ENCODE assay signal across 1 cellular context in the genomic region with DNA sequence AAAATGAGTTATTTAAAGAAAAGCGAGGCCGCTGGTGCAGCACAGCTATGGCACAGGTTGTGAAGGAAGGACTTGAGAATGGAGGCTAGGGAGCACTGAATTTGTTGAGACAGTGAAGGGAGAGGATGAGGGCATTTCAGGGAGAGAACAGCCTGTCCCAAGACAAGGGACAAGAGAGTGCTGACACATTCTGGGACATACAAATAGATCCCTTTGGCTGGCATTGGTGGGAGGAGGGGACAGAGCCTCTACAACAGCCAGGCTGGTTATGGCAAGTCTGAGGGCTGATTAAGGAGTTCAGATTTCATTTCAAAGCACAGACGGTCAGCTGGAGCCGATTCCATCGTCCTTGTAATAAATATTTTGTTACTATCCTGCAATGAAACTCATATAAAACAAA.
TF ChIP-seq lines count a peak whose summit lies in the region.

No MANE protein-coding gene starts in this region.

TF ChIP-seq in HCT116, 20 proteins besides CTCF, POLR2A, EP300 and RAD21:
- TF ChIP-seq EZH2phosphoT487 (IDR thresholded peaks at IDR 0.05; ENCODE audit: borderline replicate concordance) (no peak), TCF7L2 (IDR thresholded peaks at IDR 0.05; ENCODE audit: borderline replicate concordance, extremely low read depth, insufficient read depth, insufficient read length) (no peak), CBX3 (IDR thresholded peaks at IDR 0.05; ENCODE audit: low read depth) (no peak), YY1 (IDR thresholded peaks at IDR 0.05; ENCODE audit: extremely low read depth, insufficient replicate concordance, low read depth, low read length) (no peak)
- TF ChIP-seq, protein P1, sequence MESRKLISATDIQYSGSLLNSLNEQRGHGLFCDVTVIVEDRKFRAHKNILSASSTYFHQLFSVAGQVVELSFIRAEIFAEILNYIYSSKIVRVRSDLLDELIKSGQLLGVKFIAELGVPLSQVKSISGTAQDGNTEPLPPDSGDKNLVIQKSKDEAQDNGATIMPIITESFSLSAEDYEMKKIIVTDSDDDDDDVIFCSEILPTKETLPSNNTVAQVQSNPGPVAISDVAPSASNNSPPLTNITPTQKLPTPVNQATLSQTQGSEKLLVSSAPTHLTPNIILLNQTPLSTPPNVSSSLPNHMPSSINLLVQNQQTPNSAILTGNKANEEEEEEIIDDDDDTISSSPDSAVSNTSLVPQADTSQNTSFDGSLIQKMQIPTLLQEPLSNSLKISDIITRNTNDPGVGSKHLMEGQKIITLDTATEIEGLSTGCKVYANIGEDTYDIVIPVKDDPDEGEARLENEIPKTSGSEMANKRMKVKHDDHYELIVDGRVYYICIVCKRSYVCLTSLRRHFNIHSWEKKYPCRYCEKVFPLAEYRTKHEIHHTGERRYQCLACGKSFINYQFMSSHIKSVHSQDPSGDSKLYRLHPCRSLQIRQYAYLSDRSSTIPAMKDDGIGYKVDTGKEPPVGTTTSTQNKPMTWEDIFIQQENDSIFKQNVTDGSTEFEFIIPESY (IDR thresholded peaks at IDR 0.05; ENCODE audit: extremely low read depth, insufficient replicate concordance, low read length), result no peak
- TF ChIP-seq, protein P2, sequence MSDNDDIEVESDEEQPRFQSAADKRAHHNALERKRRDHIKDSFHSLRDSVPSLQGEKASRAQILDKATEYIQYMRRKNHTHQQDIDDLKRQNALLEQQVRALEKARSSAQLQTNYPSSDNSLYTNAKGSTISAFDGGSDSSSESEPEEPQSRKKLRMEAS (IDR thresholded peaks at IDR 0.05), result no peak
